ENCODE assay signal across 16 cellular contexts in genomic region chr1:246677842-246678241, GRCh38. TPM values are rescaled to one million over a fixed set of nuclear protein-coding genes. Genes with fewer than 3 reads are reported as not detected.
A peak's percentile ranks its signal among the peaks of the same experiment; 100 is the strongest.
DNase-seq lines count a peak whose midpoint lies in the region; ATAC-seq and TF ChIP-seq lines count a peak whose summit lies in the region.
"Had no signal": no experiment of that assay in that cellular context is flagged by ENCODE, and none has a peak within 500 bp of the region (broad histone marks: within the 10 kb centered on the region; RNA-seq: fewer than 3 reads in every experiment).

No MANE protein-coding gene starts in this region.

- POLR2A ChIA-PET in naive thymus-derived CD4-positive, alpha-beta T cell (lab: Charles Lee): interaction anchor here (0.8 kb wide), 1 partner anchor 751 kb away, joined by 3 read pairs; no protein-coding TSS in a partner anchor

- H3K4me3 Mint-ChIP-seq in naive thymus-derived CD4-positive, alpha-beta T cell: no peak overlapping the region

- ATAC-seq in right cardiac atrium (no peak), HG03565 (IDR thresholded peaks at IDR 0.05; ENCODE audit: unreplicated experiment) (no peak)
- no peak for ATAC-seq in naive thymus-derived CD4-positive, alpha-beta T cell

- no peaks in the 10 kb centered on the region for H3K36me3 ChIP-seq in left ventricle myocardium inferior
- H3K36me3 ChIP-seq in tibial nerve: peaks cover 0 to 3% (median 0%) of the 10 kb centered on the region in 3 donors
- no peaks in the 10 kb centered on the region for H3K36me3 ChIP-seq in naive thymus-derived CD4-positive, alpha-beta T cell (ENCODE audit: control insufficient read depth in 2 of 3, insufficient read depth in 3 of 3, low read length in 3 of 3)
- H3K36me3 ChIP-seq: BLaER1 had no signal

- TF ChIP-seq CTCF in left ventricle myocardium inferior (IDR thresholded peaks at IDR 0.05; ENCODE audit: borderline replicate concordance) (no peak), tibial nerve (IDR thresholded peaks at IDR 0.05) (no peak)

- H3K4me3 ChIP-seq in left ventricle myocardium inferior: no peak overlapping the region
- no peak overlapping the region for H3K4me3 ChIP-seq in right cardiac atrium (ENCODE audit: low read length)
- H3K4me3 ChIP-seq in tibial nerve: no peak overlapping the region
- no peak overlapping the region for H3K4me3 ChIP-seq in naive thymus-derived CD4-positive, alpha-beta T cell (ENCODE audit: low read length)
- H3K4me3 ChIP-seq: BLaER1 had no signal

- peak overlapping the region in 1 of 9 donors; percentile 28 for H3K27ac Mint-ChIP-seq in naive thymus-derived CD4-positive, alpha-beta T cell

- peaks cover 0 to 22% (median 12%) of the 10 kb centered on the region in 5 donors for H3K36me3 Mint-ChIP-seq in naive thymus-derived CD4-positive, alpha-beta T cell

- intact Hi-C loops in left ventricle myocardium inferior (cut with micrococcal nuclease) (no loop called here), right cardiac atrium (cut with DNase I) (no loop called here)
- intact Hi-C loops in naive thymus-derived CD4-positive, alpha-beta T cell (cut with micrococcal nuclease): no loop called here

- no peaks in the 10 kb centered on the region for H3K9me3 ChIP-seq in left ventricle myocardium inferior (replicated peaks)
- H3K9me3 ChIP-seq in right cardiac atrium (ENCODE audit: control insufficient read depth, low read length): no peaks in the 10 kb centered on the region
- no peaks in the 10 kb centered on the region for H3K9me3 ChIP-seq in tibial nerve
- H3K9me3 ChIP-seq in naive thymus-derived CD4-positive, alpha-beta T cell (ENCODE audit: control insufficient read depth in 2 of 3, low read length in 3 of 3): no peaks in the 10 kb centered on the region
- H3K9me3 ChIP-seq: BLaER1 had no signal

- 72% methylated on average over 2 of the region's 2 CpGs for WGBS in right cardiac atrium
- WGBS in tibial nerve, 2 donors: 41 to 50% methylated on average over 2 of the region's 2 CpGs

- CTCF ChIA-PET in naive thymus-derived CD4-positive, alpha-beta T cell (lab: Charles Lee): no interaction called here

- H3K9me3 Mint-ChIP-seq in naive thymus-derived CD4-positive, alpha-beta T cell: peaks cover 0 to 20% (median 0%) of the 10 kb centered on the region in 11 donors

- no peak for DNase-seq in left ventricle myocardium inferior
- DNase-seq in right cardiac atrium: no peak
- peak; percentile 31 for DNase-seq in fibroblast of peridontal ligament (ENCODE audit: extremely low read depth)
- peak; percentile 26 for DNase-seq in myocyte (ENCODE audit: low read depth)
- no peak for DNase-seq in tibial nerve (ENCODE audit: low spot score in 2 of 2)
- DNase-seq in NCI-H1694 (lab: John Stamatoyannopoulos, UW): no peak
- DNase-seq in naive thymus-derived CD4-positive, alpha-beta T cell: no peak
- DNase-seq: DMS 273 treated with DMSO at 0.1 percent for 48 hours, IMR-90, NCI-H1417 treated with DMSO at 0.1 percent for 48 hours, NCI-H2029 treated with DMSO at 0.1 percent for 48 hours, NCI-H526, RPMI8226 had no signal

- H3K27ac ChIP-seq in left ventricle myocardium inferior (replicated peaks) (peak overlapping the region; percentile 36), right cardiac atrium (ENCODE audit: low read length) (no peak overlapping the region), tibial nerve (no peak overlapping the region)
- no peak overlapping the region for H3K27ac ChIP-seq in naive thymus-derived CD4-positive, alpha-beta T cell (ENCODE audit: low read depth, low read length)
- H3K27ac ChIP-seq: 22Rv1, BLaER1 had no signal

- TF ChIP-seq EP300 in tibial nerve (IDR thresholded peaks at IDR 0.05): no peak

- H3K27me3 ChIP-seq in left ventricle myocardium inferior (ENCODE audit: low read depth) (no peaks in the 10 kb centered on the region), right cardiac atrium (ENCODE audit: control insufficient read depth, insufficient read depth) (no peaks in the 10 kb centered on the region), tibial nerve (no peaks in the 10 kb centered on the region)
- H3K27me3 ChIP-seq in naive thymus-derived CD4-positive, alpha-beta T cell (ENCODE audit: control insufficient read depth in 2 of 2, insufficient read depth in 2 of 2, low read length in 2 of 2): no peaks in the 10 kb centered on the region
- H3K27me3 ChIP-seq: BLaER1 had no signal

- H3K4me1 ChIP-seq in left ventricle myocardium inferior: peaks cover 33% of the 10 kb centered on the region
- H3K4me1 ChIP-seq in right cardiac atrium (ENCODE audit: control insufficient read depth, insufficient read depth, low read length): peaks cover 9% of the 10 kb centered on the region
- peaks cover 0 to 22% (median 5%) of the 10 kb centered on the region in 4 donors for H3K4me1 ChIP-seq in tibial nerve
- H3K4me1 ChIP-seq in naive thymus-derived CD4-positive, alpha-beta T cell (ENCODE audit: control insufficient read depth in 2 of 2, insufficient read depth in 2 of 2, low read length in 2 of 2): no peaks in the 10 kb centered on the region

- TF ChIP-seq POLR2A in tibial nerve (IDR thresholded peaks at IDR 0.05): no peak

- no peaks in the 10 kb centered on the region for H3K27me3 Mint-ChIP-seq in naive thymus-derived CD4-positive, alpha-beta T cell

- H3K4me1 Mint-ChIP-seq in naive thymus-derived CD4-positive, alpha-beta T cell: no peaks in the 10 kb centered on the region

RNA-seq across cellular contexts. Expression of gene SCCPDH, which starts 46.4 kb away (rescaled TPM):
- 29.4 TPM for total RNA-seq in left ventricle myocardium inferior
- total RNA-seq in right cardiac atrium: 10 to 100 TPM; 22.2 to 29.8 (median 28.4) TPM
- polyA plus RNA-seq in right cardiac atrium: 24.3 TPM
- 101 and 120 TPM in 2 replicates for total RNA-seq in myocyte
- 53.9 TPM for polyA plus RNA-seq in myocyte (2012)
- 100 to 1,000 TPM in 1 of 4 donors, 10 to 100 TPM in 3; 61.2 to 109 (median 74.6) TPM for total RNA-seq in tibial nerve
- total RNA-seq in naive thymus-derived CD4-positive, alpha-beta T cell: 10 to 100 TPM in 1 of 5 experiments, 1 to 10 TPM in 4; 3.5 to 14.5 (median 5.3) TPM
- polyA plus RNA-seq in naive thymus-derived CD4-positive, alpha-beta T cell: 1 to 10 TPM; 5.2 to 7.0 TPM

Comparison
In these comparisons a context has a peak if more than half of its experiments do, and no peak if none do; other contexts are left out.
1. DNase-seq: peak in fibroblast of peridontal ligament (single experiment) and myocyte (single experiment); none in left ventricle myocardium inferior (single experiment), right cardiac atrium (0 of 3), tibial nerve (0 of 2), NCI-H1694 (single experiment) and naive thymus-derived CD4-positive, alpha-beta T cell (0 of 9).